ENCODE assay signal across 8 cellular contexts in genomic region chr13:20828540-20829364, GRCh38. TPM values are rescaled to one million over a fixed set of nuclear protein-coding genes. Genes with fewer than 3 reads are reported as not detected.
DNase-seq lines count a peak whose midpoint lies in the region; ATAC-seq and TF ChIP-seq lines count a peak whose summit lies in the region.

No MANE protein-coding gene starts in this region.

- H3K4me1 Mint-ChIP-seq in activated T-cell treated with anti-CD3 and anti-CD28 coated beads, Interleukin-2, amount 50 U/mL, for 4 hours (ENCODE audit: low read depth): peaks cover 6% of the 10 kb centered on the region
- H3K4me1 Mint-ChIP-seq in osteocyte (ENCODE audit: unreplicated experiment): peaks cover 20% of the 10 kb centered on the region

- H3K27me3 Mint-ChIP-seq in activated T-cell treated with anti-CD3 and anti-CD28 coated beads, Interleukin-2, amount 50 U/mL, for 4 hours (ENCODE audit: low read depth): no peaks in the 10 kb centered on the region
- H3K27me3 Mint-ChIP-seq in osteocyte (ENCODE audit: unreplicated experiment): no peaks in the 10 kb centered on the region

- no peaks in the 10 kb centered on the region for H3K9me3 Mint-ChIP-seq in activated T-cell treated with anti-CD3 and anti-CD28 coated beads, Interleukin-2, amount 50 U/mL, for 4 hours
- no peaks in the 10 kb centered on the region for H3K9me3 Mint-ChIP-seq in osteocyte (ENCODE audit: unreplicated experiment)

- ATAC-seq in activated T-cell treated with anti-CD3 and anti-CD28 coated beads, Interleukin-2, amount 50 U/mL, for 4 hours: peak; percentile 69 to 78
- ATAC-seq in GM21619 (IDR thresholded peaks at IDR 0.05; ENCODE audit: unreplicated experiment): no peak

- DNase-seq in NCI-H2029 (lab: John Stamatoyannopoulos, UW) (peak; percentile 6), NCI-H2029 treated with DMSO at 0.1 percent for 48 hours (lab: John Stamatoyannopoulos, UW) (no peak), H4 (ENCODE audit: low spot score) (peak; percentile 45), NCI-H460 (ENCODE audit: extremely low read depth, low read depth) (peak; percentile 45), fibroblast of villous mesenchyme (ENCODE audit: low read depth) (peak; percentile 72), osteocyte (ENCODE audit: extremely low spot score, unreplicated experiment) (no peak)
- peak; percentile 8 for DNase-seq in activated T-cell treated with anti-CD3 and anti-CD28 coated beads, Interleukin-2, amount 50 U/mL, for 4 hours

- TF ChIP-seq CTCF in fibroblast of villous mesenchyme (IDR thresholded peaks at IDR 0.05; ENCODE audit: insufficient read depth, low read depth, low read length) (peak; percentile 86), osteocyte (IDR thresholded peaks at IDR 0.05) (peak; percentile 86)

- no peak overlapping the region for H3K4me3 Mint-ChIP-seq in activated T-cell treated with anti-CD3 and anti-CD28 coated beads, Interleukin-2, amount 50 U/mL, for 4 hours
- peak overlapping the region; percentile 55 for H3K4me3 Mint-ChIP-seq in osteocyte (ENCODE audit: unreplicated experiment)

- peaks cover 7% of the 10 kb centered on the region for H3K36me3 Mint-ChIP-seq in activated T-cell treated with anti-CD3 and anti-CD28 coated beads, Interleukin-2, amount 50 U/mL, for 4 hours (ENCODE audit: insufficient read depth)
- peaks cover 6% of the 10 kb centered on the region for H3K36me3 Mint-ChIP-seq in osteocyte (ENCODE audit: unreplicated experiment)

- H3K4me3 ChIP-seq in fibroblast of villous mesenchyme (ENCODE audit: low read depth, low read length): peak overlapping the region; percentile 40

- H3K27ac Mint-ChIP-seq in osteocyte (ENCODE audit: unreplicated experiment): peak overlapping the region; percentile 33

RNA-seq across cellular contexts. Expression of gene EEF1AKMT1, which starts 55.0 kb away (rescaled TPM):
- total RNA-seq in H4 (2014; rRNA removed; shearing (Covaris generic)): 5.2 and 5.9 TPM in 2 replicates
- 7.6 and 10.5 TPM in 2 replicates for total RNA-seq in NCI-H460 (2014; rRNA removed; shearing (Covaris generic))
- 4.5 TPM in 2 replicates for polyA plus RNA-seq in NCI-H460 (2014; cell fraction: nucleus; rRNA removed)
- total RNA-seq in activated T-cell treated with anti-CD3 and anti-CD28 coated beads, Interleukin-2, amount 50 U/mL, for 4 hours: 10 to 100 TPM; 10.2 to 10.9 (median 10.5) TPM
- total RNA-seq in fibroblast of villous mesenchyme (10.6 and 16.4 TPM in 2 replicates), osteocyte (8.8 and 10.8 TPM in 2 replicates)

Comparison
In these comparisons a context has a peak if more than half of its experiments do, and no peak if none do; other contexts are left out.
1. DNase-seq: peak in NCI-H2029 (single experiment), H4 (single experiment), NCI-H460 (single experiment), activated T-cell treated with anti-CD3 and anti-CD28 coated beads, Interleukin-2, amount 50 U/mL, for 4 hours (single experiment) and fibroblast of villous mesenchyme (single experiment); none in NCI-H2029 treated with DMSO at 0.1 percent for 48 hours (single experiment) and osteocyte (single experiment).